1 cellular context compared by ENCODE assay signal in genomic region chr4:75848891-75849290, GRCh38.
TF ChIP-seq lines count a peak whose summit lies in the region.

No MANE protein-coding gene starts in this region.

TF ChIP-seq in HepG2, 621 proteins besides CTCF, POLR2A, EP300 and RAD21 (continued from another document):
- TF ChIP-seq AKNA (CRISPR knock-in tag; IDR thresholded peaks at IDR 0.05; ENCODE audit: borderline replicate concordance) (no peak), ATF4 (CRISPR knock-in tag; IDR thresholded peaks at IDR 0.05) (peak in 1 of 2 experiments; percentile 26; a peak in 1 of 4 replicates), FOXA3 (CRISPR knock-in tag; IDR thresholded peaks at IDR 0.05) (no peak), BCL6 (CRISPR knock-in tag; IDR thresholded peaks at IDR 0.05) (0 out of 2 replicates have a peak, but pooled peaks have one; percentile 23)
TF ChIP-seq in HepG2: peak in this region for 2.
